13 cellular contexts compared by ENCODE assay signal in genomic region chr17:20268700-20269475, GRCh38.
"Had no signal": no experiment of that assay in that cellular context is flagged by ENCODE, and none has a peak within 500 bp of the region (broad histone marks: within the 10 kb centered on the region; RNA-seq: fewer than 3 reads in every experiment).

No MANE protein-coding gene starts in this region.

- ATAC-seq: effector memory CD8-positive, alpha-beta T cell; gastroesophageal sphincter; heart right ventricle had no signal

- H3K4me3 ChIP-seq: gastroesophageal sphincter, heart right ventricle, right atrium auricular region, SJSA1, transverse colon had no signal

- DNase-seq: activated CD4-positive, alpha-beta T cell treated with anti-CD3 and anti-CD28 coated beads, Interleukin-2, amount 50 U/mL, for 1 hour; activated naive CD4-positive, alpha-beta T cell treated with anti-CD3 and anti-CD28 coated beads, Interleukin-2, amount 10 ng/mL, durations not matched to agents 7 days and 5 days; activated T-cell treated with anti-CD3 and anti-CD28 coated beads for 4 hours; amniotic stem cell; effector memory CD8-positive, alpha-beta T cell; erythroblast; heart right ventricle; stimulated activated CD4-positive, alpha-beta T cell treated with anti-CD3 and anti-CD28 coated beads, Interleukin-4, amount 100 ng/mL, for 1 hour; stimulated activated naive CD4-positive, alpha-beta T cell; transverse colon had no signal

- H3K27ac ChIP-seq: gastroesophageal sphincter, heart right ventricle, right atrium auricular region, SJSA1, transverse colon had no signal

- H3K36me3 ChIP-seq: right atrium auricular region, transverse colon had no signal

- H3K9me3 ChIP-seq: gastroesophageal sphincter, right atrium auricular region, SJSA1, transverse colon had no signal

- H3K4me1 ChIP-seq: gastroesophageal sphincter, transverse colon had no signal

- H3K27me3 ChIP-seq: gastroesophageal sphincter, heart right ventricle, right atrium auricular region, SJSA1, transverse colon had no signal
